Comparison of ENCODE assay signal across 7 cellular contexts in genomic region chr12:14771651-14772137, GRCh38. TPM values are rescaled to one million over a fixed set of nuclear protein-coding genes. Genes with fewer than 3 reads are reported as not detected.
DNase-seq lines count a peak whose midpoint lies in the region; ATAC-seq and TF ChIP-seq lines count a peak whose summit lies in the region.

No MANE protein-coding gene starts in this region.

- H3K36me3 Mint-ChIP-seq in progenitor cell of endocrine pancreas (ENCODE audit: insufficient read depth), result peaks cover 15% of the 10 kb centered on the region

- peak overlapping the region; percentile 96 for H3K27ac Mint-ChIP-seq in progenitor cell of endocrine pancreas

- DNase-seq in HT-29 (ENCODE audit: low spot score) (peak; percentile 30), T-helper 1 cell (peak in 4 of 5 donors; percentile 15 to 67 (median 39)), ecto neural progenitor cell (ENCODE audit: low spot score) (peak; percentile 57), progenitor cell of endocrine pancreas (ENCODE audit: low spot score, unreplicated experiment) (no peak), NCI-H524 (lab: John Stamatoyannopoulos, UW) (no peak), GDM1 (lab: John Stamatoyannopoulos, UW) (no peak)

- peaks cover 6% of the 10 kb centered on the region for H3K9me3 Mint-ChIP-seq in progenitor cell of endocrine pancreas (ENCODE audit: low read depth)

- H3K4me3 Mint-ChIP-seq in progenitor cell of endocrine pancreas (ENCODE audit: low read depth), result peak overlapping the region; percentile 96

- peaks cover 41% of the 10 kb centered on the region for H3K4me1 Mint-ChIP-seq in progenitor cell of endocrine pancreas (ENCODE audit: low read depth)

- H3K27me3 Mint-ChIP-seq in progenitor cell of endocrine pancreas, result no peaks in the 10 kb centered on the region

- TF ChIP-seq CTCF in progenitor cell of endocrine pancreas (IDR thresholded peaks at IDR 0.05; ENCODE audit: unreplicated experiment), result no peak

- no peak for ATAC-seq in HG02642 (IDR thresholded peaks at IDR 0.05; ENCODE audit: poor library complexity, unreplicated experiment)

RNA-seq across cellular contexts. Expression of gene WBP11, which starts 31.6 kb away (rescaled TPM):
- 18.0 and 28.8 TPM in 2 replicates for total RNA-seq in HT-29 (2014; rRNA removed; shearing (Covaris generic))
- total RNA-seq in progenitor cell of endocrine pancreas, result 112 and 117 TPM in 2 replicates

RNA-seq across cellular contexts. Expression of gene C12orf60, which starts 31.8 kb away (rescaled TPM):
- total RNA-seq in HT-29 (2014; rRNA removed; shearing (Covaris generic)), result 0.89 and 0.99 TPM in 2 replicates
- 2.7 and 3.5 TPM in 2 replicates for total RNA-seq in progenitor cell of endocrine pancreas

RNA-seq across cellular contexts. Expression of gene SMCO3, which starts 42.3 kb away (rescaled TPM):
- not detected in 2 replicates for total RNA-seq in HT-29 (2014; rRNA removed; shearing (Covaris generic))
- total RNA-seq in progenitor cell of endocrine pancreas, result not detected in 2 replicates

Comparison
In these comparisons a context has a peak if more than half of its experiments do, and no peak if none do; other contexts are left out.
1. DNase-seq: peak in HT-29 (single experiment), T-helper 1 cell (4 of 5) and ecto neural progenitor cell (single experiment); none in progenitor cell of endocrine pancreas (single experiment), NCI-H524 (0 of 2) and GDM1 (single experiment).